Comparison of ENCODE assay signal across 8 cellular contexts in genomic region chr2:207624170-207625013, GRCh38. TPM values are rescaled to one million over a fixed set of nuclear protein-coding genes. Genes with fewer than 3 reads are reported as not detected.
DNase-seq lines count a peak whose midpoint lies in the region; ATAC-seq and TF ChIP-seq lines count a peak whose summit lies in the region.

No MANE protein-coding gene starts in this region.

- H3K4me1 ChIP-seq in OCI-LY1 (ENCODE audit: insufficient read depth, low read length, severe bottlenecking) (peaks cover 57% of the 10 kb centered on the region), mucosa of descending colon (ENCODE audit: low read depth) (peaks cover 18% of the 10 kb centered on the region)

- no peaks in the 10 kb centered on the region for H4K20me1 ChIP-seq in OCI-LY1 (ENCODE audit: insufficient read depth, low read length)

- DNase-seq in CD1c-positive myeloid dendritic cell (ENCODE audit: extremely low spot score) (peak; percentile 84), GM19240 (ENCODE audit: insufficient read length, low spot score) (peak; percentile 20), epithelial cell of proximal tubule (ENCODE audit: low read depth) (no peak), mucosa of descending colon (peak; percentile 82 to 84 (median 82))
- DNase-seq in activated T-cell treated with anti-CD3 and anti-CD28 coated beads, Interleukin-2, amount 50 U/mL, for 1 hour: peak; percentile 25
- peak; percentile 15 to 49 for DNase-seq in stimulated activated CD8-positive, alpha-beta memory T cell treated with anti-CD3 and anti-CD28 coated beads, Interleukin-4, amount 100 ng/mL, for 4 hours (ENCODE audit: low read depth in 2 of 2, low spot score in 1 of 2)

- intact Hi-C loops in mucosa of descending colon (cut with DNase I, micrococcal nuclease): no loop called here

- ATAC-seq in HG03439 (IDR thresholded peaks at IDR 0.05; ENCODE audit: unreplicated experiment) (peak; percentile 29), mucosa of descending colon (peak; percentile 61)

- H3K79me2 ChIP-seq in OCI-LY1 (ENCODE audit: insufficient read depth, low read length): peaks cover 10% of the 10 kb centered on the region; the same call in 1 of the 2 replicates

- TF ChIP-seq CTCF in OCI-LY1 (IDR thresholded peaks at IDR 0.05; ENCODE audit: low read length) (no peak), epithelial cell of proximal tubule (conservative IDR thresholded peaks at IDR 0.05; ENCODE audit: low read depth, low read length) (no peak), mucosa of descending colon (IDR thresholded peaks at IDR 0.05) (no peak)

- H3F3A ChIP-seq in OCI-LY1 (ENCODE audit: insufficient read depth, low read length): peaks cover 6% of the 10 kb centered on the region; the same call in 1 of the 2 replicates

- peak overlapping the region; percentile 96 for H3K4me2 ChIP-seq in OCI-LY1 (ENCODE audit: low read length)

- H3K4me3 ChIP-seq in OCI-LY1 (ENCODE audit: low read depth, low read length, poor library complexity, severe bottlenecking): peak overlapping the region; percentile 94
- H3K4me3 ChIP-seq in epithelial cell of proximal tubule (ENCODE audit: low read depth, low read length): peak overlapping the region; percentile 79
- peak overlapping the region; percentile 62 for H3K4me3 ChIP-seq in mucosa of descending colon

- H3K9me2 ChIP-seq in OCI-LY1 (ENCODE audit: low read depth, low read length): no peaks in the 10 kb centered on the region

- peaks cover 33% of the 10 kb centered on the region for H3K36me3 ChIP-seq in OCI-LY1 (ENCODE audit: insufficient read depth, low read length)
- H3K36me3 ChIP-seq in mucosa of descending colon (ENCODE audit: low read depth): no peaks in the 10 kb centered on the region

- H3K27me3 ChIP-seq in OCI-LY1 (ENCODE audit: insufficient read depth, low read length): no peaks in the 10 kb centered on the region

- H3K9me3 ChIP-seq in OCI-LY1 (ENCODE audit: low read length): no peaks in the 10 kb centered on the region
- H3K9me3 ChIP-seq in mucosa of descending colon: no peaks in the 10 kb centered on the region

- H2AFZ ChIP-seq in OCI-LY1 (ENCODE audit: low read length): no peak overlapping the region

- peak overlapping the region; percentile 97 for H3K9ac ChIP-seq in OCI-LY1 (ENCODE audit: low read length)

- peak overlapping the region; percentile 97 for H3K27ac ChIP-seq in OCI-LY1 (ENCODE audit: low read depth, low read length, poor library complexity, severe bottlenecking)

RNA-seq across cellular contexts. Expression of gene METTL21A, which starts 0.8 kb away (rescaled TPM):
- total RNA-seq in epithelial cell of proximal tubule: 43.6 and 48.0 TPM in 2 replicates
- total RNA-seq in mucosa of descending colon: 10 to 100 TPM in 2 of 3 donors, 1 to 10 TPM in 1; 9.6 to 21.5 (median 15.2) TPM
